20 cellular contexts compared by ENCODE assay signal in the genomic region with DNA sequence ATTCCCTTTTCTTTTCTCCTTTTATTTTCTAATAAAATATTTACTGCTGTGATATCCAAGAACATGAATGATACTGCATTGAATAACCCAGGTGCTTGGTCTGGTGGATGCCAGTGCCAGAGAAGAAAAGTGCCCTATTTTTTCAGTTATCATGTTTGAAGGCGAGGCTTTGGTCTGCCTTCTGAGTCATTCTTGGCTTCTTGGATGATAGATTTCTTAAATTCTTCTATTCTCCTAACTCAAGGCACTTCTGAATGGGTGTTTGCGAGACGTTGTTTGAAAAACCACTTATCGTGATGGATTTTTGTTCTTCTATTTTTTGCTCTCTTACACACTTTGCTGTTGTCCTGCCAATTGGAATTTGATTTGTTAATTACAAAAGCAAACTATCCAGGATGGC.
"Had no signal": no experiment of that assay in that cellular context is flagged by ENCODE, and none has a peak within 500 bp of the region (broad histone marks: within the 10 kb centered on the region; RNA-seq: fewer than 3 reads in every experiment).

No MANE protein-coding gene starts in this region.

- H3K27ac Mint-ChIP-seq: activated B cell treated with CpG ODN at 0.5 μM for 24 hours; activated CD4-positive, alpha-beta T cell treated with anti-CD3 and anti-CD28 coated beads, Interleukin-2, amount 10 ng/mL, durations not matched to agents 7 days and 5 days; activated T-helper 1 cell treated with anti-CD3 and anti-CD28 coated beads, Interleukin-12 subunit alpha, Interleukin-12 subunit beta, Interleukin-2, Interleukin-4 antibody, amounts not matched to agents 30 ng/mL and 10 ng/mL and 1 ng/mL, durations not matched to agents 14 hours and 24 hours and 36 hours; natural killer cell treated with Interleukin-12 subunit alpha and Interleukin-12 subunit beta and Interleukin-15 and Interleukin-18, amount 100 ng/mL, for 72 hours; stimulated activated naive B cell treated with anti-CD40 and anti-IgM and Interleukin-4, amounts not matched to agents 10 μg/mL and 1 μg/mL and 100 μg/mL, for 72 hours had no signal

- H3K36me3 Mint-ChIP-seq: natural killer cell treated with Interleukin-12 subunit alpha and Interleukin-12 subunit beta and Interleukin-15 and Interleukin-18, amount 100 ng/mL, for 72 hours had no signal

- DNase-seq: activated B cell treated with CpG ODN at 0.5 μM for 24 hours; activated CD4-positive, alpha-beta T cell treated with anti-CD3 and anti-CD28 coated beads, Interleukin-2, amount 10 ng/mL, durations not matched to agents 7 days and 5 days; activated CD8-positive, alpha-beta memory T cell treated with anti-CD3 and anti-CD28 coated beads for 24 hours; activated naive CD4-positive, alpha-beta T cell; caudate nucleus; cortex of kidney; effector CD4-positive, alpha-beta T cell; esophagus squamous epithelium; hippocampal formation; kidney; left ventricle myocardium inferior; mesenchymal stem cell; posterior cingulate gyrus; stimulated activated CD4-positive, alpha-beta T cell treated with anti-CD3 and anti-CD28 coated beads, Interleukin-15, amount 100 ng/mL, for 24 hours; stimulated activated CD4-positive, alpha-beta T cell treated with anti-CD3 and anti-CD28 coated beads, Interleukin-4, amount 100 ng/mL, for 1 hour; stimulated activated naive B cell treated with anti-CD40 and anti-IgM and Interleukin-4, amounts not matched to agents 10 μg/mL and 1 μg/mL and 100 μg/mL, for 72 hours; thyroid gland had no signal

- ATAC-seq: natural killer cell treated with Interleukin-12 subunit alpha and Interleukin-12 subunit beta and Interleukin-15 and Interleukin-18, amount 100 ng/mL, for 72 hours; stimulated activated naive B cell treated with anti-CD40 and anti-IgM and Interleukin-4, amounts not matched to agents 10 μg/mL and 1 μg/mL and 100 μg/mL, for 72 hours had no signal

- H3K27ac ChIP-seq: esophagus squamous epithelium, left ventricle myocardium inferior, vagina had no signal

- H3K9me3 Mint-ChIP-seq: activated B cell treated with CpG ODN at 0.5 μM for 24 hours; activated CD4-positive, alpha-beta T cell treated with anti-CD3 and anti-CD28 coated beads, Interleukin-2, amount 10 ng/mL, durations not matched to agents 7 days and 5 days; activated T-helper 1 cell treated with anti-CD3 and anti-CD28 coated beads, Interleukin-12 subunit alpha, Interleukin-12 subunit beta, Interleukin-2, Interleukin-4 antibody, amounts not matched to agents 30 ng/mL and 10 ng/mL and 1 ng/mL, durations not matched to agents 14 hours and 24 hours and 36 hours; natural killer cell treated with Interleukin-12 subunit alpha and Interleukin-12 subunit beta and Interleukin-15 and Interleukin-18, amount 100 ng/mL, for 72 hours; stimulated activated naive B cell treated with anti-CD40 and anti-IgM and Interleukin-4, amounts not matched to agents 10 μg/mL and 1 μg/mL and 100 μg/mL, for 72 hours had no signal

- H3K4me3 Mint-ChIP-seq: activated B cell treated with CpG ODN at 0.5 μM for 24 hours; activated CD4-positive, alpha-beta T cell treated with anti-CD3 and anti-CD28 coated beads, Interleukin-2, amount 10 ng/mL, durations not matched to agents 7 days and 5 days; activated T-helper 1 cell treated with anti-CD3 and anti-CD28 coated beads, Interleukin-12 subunit alpha, Interleukin-12 subunit beta, Interleukin-2, Interleukin-4 antibody, amounts not matched to agents 30 ng/mL and 10 ng/mL and 1 ng/mL, durations not matched to agents 14 hours and 24 hours and 36 hours; natural killer cell treated with Interleukin-12 subunit alpha and Interleukin-12 subunit beta and Interleukin-15 and Interleukin-18, amount 100 ng/mL, for 72 hours; stimulated activated naive B cell treated with anti-CD40 and anti-IgM and Interleukin-4, amounts not matched to agents 10 μg/mL and 1 μg/mL and 100 μg/mL, for 72 hours had no signal

- H3K27me3 Mint-ChIP-seq: activated B cell treated with CpG ODN at 0.5 μM for 24 hours; activated CD4-positive, alpha-beta T cell treated with anti-CD3 and anti-CD28 coated beads, Interleukin-2, amount 10 ng/mL, durations not matched to agents 7 days and 5 days; natural killer cell treated with Interleukin-12 subunit alpha and Interleukin-12 subunit beta and Interleukin-15 and Interleukin-18, amount 100 ng/mL, for 72 hours; stimulated activated naive B cell treated with anti-CD40 and anti-IgM and Interleukin-4, amounts not matched to agents 10 μg/mL and 1 μg/mL and 100 μg/mL, for 72 hours had no signal

- H3K4me3 ChIP-seq: esophagus squamous epithelium, left ventricle myocardium inferior, thyroid gland, vagina had no signal
